ENCODE assay signal across 8 cellular contexts in genomic region chr1:84152649-84153056, GRCh38. TPM values are rescaled to one million over a fixed set of nuclear protein-coding genes. Genes with fewer than 3 reads are reported as not detected.
DNase-seq lines count a peak whose midpoint lies in the region; ATAC-seq and TF ChIP-seq lines count a peak whose summit lies in the region.

No MANE protein-coding gene starts in this region.

- CTCF ChIA-PET in PC-3 (lab: Charles Lee): no interaction called here

- DNase-seq in kidney epithelial cell (ENCODE audit: low read depth): peak; percentile 50
- DNase-seq in hepatic stellate cell (ENCODE audit: low spot score): no peak
- no peak for DNase-seq in NCI-H1105 treated with DMSO at 0.1 percent for 48 hours (lab: John Stamatoyannopoulos, UW)
- DNase-seq in NCI-H2196 treated with DMSO at 0.1 percent for 48 hours (lab: John Stamatoyannopoulos, UW; ENCODE audit: unreplicated experiment): no peak
- DNase-seq in PC-3: no peak

- H3K9ac ChIP-seq in PC-3 (ENCODE audit: low read length): no peak overlapping the region

- TF ChIP-seq CTCF in kidney epithelial cell (IDR thresholded peaks at IDR 0.05; ENCODE audit: insufficient read depth, low read length, poor library complexity, severe bottlenecking): no peak
- no peak for TF ChIP-seq CTCF in PC-3 (conservative IDR thresholded peaks at IDR 0.05; ENCODE audit: low read depth, low read length)

- H3K36me3 ChIP-seq in kidney epithelial cell (ENCODE audit: control insufficient read depth, insufficient read depth, low read length) (no peaks in the 10 kb centered on the region), PC-3 (ENCODE audit: low read depth, low read length) (no peaks in the 10 kb centered on the region)

- H4K20me1 ChIP-seq in PC-3 (ENCODE audit: low read length): no peaks in the 10 kb centered on the region

- no TSS peak for BruUV-seq in PC-3 (replicated peaks; lab: Mats Ljungman, UMichigan)

- H3K4me1 ChIP-seq in PC-3 (ENCODE audit: insufficient read depth, low read length): peaks cover 16% of the 10 kb centered on the region

- H3F3A ChIP-seq in PC-3 (ENCODE audit: low read length, unreplicated experiment): no peaks in the 10 kb centered on the region

- H2AFZ ChIP-seq in PC-3 (ENCODE audit: low read length): no peak overlapping the region

- no peaks in the 10 kb centered on the region for H3K9me3 ChIP-seq in PC-3 (ENCODE audit: low read length)

- H3K27me3 ChIP-seq in kidney epithelial cell (ENCODE audit: control insufficient read depth, insufficient read depth, low read length): no peaks in the 10 kb centered on the region
- H3K27me3 ChIP-seq in PC-3 (ENCODE audit: low read length): no peaks in the 10 kb centered on the region

- H3K4me2 ChIP-seq in PC-3 (ENCODE audit: low read length): no peak overlapping the region

- peak; percentile 78 for ATAC-seq in GM18517 (IDR thresholded peaks at IDR 0.05; ENCODE audit: unreplicated experiment)
- peak; percentile 81 for ATAC-seq in GM21529 (IDR thresholded peaks at IDR 0.05; ENCODE audit: unreplicated experiment)
- peak; percentile 89 for ATAC-seq in HG03469 (IDR thresholded peaks at IDR 0.05; ENCODE audit: unreplicated experiment)
- ATAC-seq in PC-3: no peak

- POLR2A ChIA-PET in PC-3 (lab: Charles Lee; ENCODE audit: unreplicated experiment): no interaction called here

- H3K9me2 ChIP-seq in PC-3 (replicated peaks; ENCODE audit: low read length): no peaks in the 10 kb centered on the region

- intact Hi-C loops in PC-3 (cut with micrococcal nuclease): no loop called here

- no peaks in the 10 kb centered on the region for H3K79me2 ChIP-seq in PC-3 (ENCODE audit: low read length)

- H3K4me3 ChIP-seq in kidney epithelial cell (ENCODE audit: low read depth, low read length) (no peak overlapping the region), PC-3 (ENCODE audit: low read length) (no peak overlapping the region)

- no peak overlapping the region for H3K27ac ChIP-seq in PC-3 (ENCODE audit: low read length)

RNA-seq across cellular contexts. Expression of gene PRKACB, which starts 8.6 kb away (rescaled TPM):
- total RNA-seq in kidney epithelial cell: 11.6 and 13.7 TPM in 2 replicates
- 7.8 and 8.3 TPM in 2 replicates for total RNA-seq in PC-3 (2014; rRNA removed)
